In the genomic region with DNA sequence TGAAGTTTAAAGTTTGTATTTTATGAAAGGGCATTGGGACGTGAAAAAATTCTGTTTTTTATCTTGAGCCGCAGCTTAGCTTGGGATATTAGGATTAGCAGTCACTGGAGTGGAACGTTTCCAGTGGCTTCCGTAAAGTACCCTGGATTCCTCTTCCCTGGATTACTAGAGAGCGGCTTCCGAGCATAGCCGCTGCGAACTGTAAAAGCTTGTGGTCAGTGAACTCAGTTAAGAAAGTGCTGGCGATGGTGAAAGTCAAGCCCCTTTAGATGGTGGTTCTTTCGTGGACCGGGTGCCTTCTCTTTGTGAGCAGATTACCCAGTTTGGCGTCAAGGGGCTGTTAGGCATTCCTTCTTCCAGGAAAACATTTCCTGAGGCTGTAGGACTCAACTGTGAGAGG, we compare ENCODE assay signal across 13 cellular contexts.
"Had no signal": no experiment of that assay in that cellular context is flagged by ENCODE, and none has a peak within 500 bp of the region (broad histone marks: within the 10 kb centered on the region; RNA-seq: fewer than 3 reads in every experiment).

No MANE protein-coding gene starts in this region.

- H3K9me3 ChIP-seq: pancreas, vagina had no signal

- ATAC-seq: activated T-cell treated with anti-CD3 and anti-CD28 coated beads, Interleukin-2, amount 50 U/mL, for 4 hours; left lobe of liver had no signal

- H3K4me3 ChIP-seq: pancreas, vagina had no signal

- H3K27ac ChIP-seq: pancreas, vagina had no signal

- H3K36me3 ChIP-seq: pancreas, vagina had no signal

- H3K27me3 ChIP-seq: pancreas, vagina had no signal

- DNase-seq: activated CD4-positive, alpha-beta T cell treated with anti-CD3 and anti-CD28 coated beads, Interleukin-2, amount 50 U/mL, for 4 hours; activated CD4-positive, CD25-positive, alpha-beta regulatory T cell treated with anti-CD3 and anti-CD28 coated beads, Interleukin-2, amount 50 U/mL, for 72 hours; activated gamma-delta T cell; activated naive CD8-positive, alpha-beta T cell treated with anti-CD3 and anti-CD28 coated beads, Interleukin-2, amount 10 ng/mL, durations not matched to agents 7 days and 5 days; activated T-cell treated with anti-CD3 and anti-CD28 coated beads, Interleukin-2, amount 50 U/mL, for 4 hours; aorta; head of caudate nucleus; islet precursor cell; pancreas; stimulated activated CD4-positive, alpha-beta T cell treated with anti-CD3 and anti-CD28 coated beads, Interleukin-4, amount 100 ng/mL, for 4 hours; T-helper 2 cell had no signal
